15 cellular contexts compared by ENCODE assay signal in the genomic region with DNA sequence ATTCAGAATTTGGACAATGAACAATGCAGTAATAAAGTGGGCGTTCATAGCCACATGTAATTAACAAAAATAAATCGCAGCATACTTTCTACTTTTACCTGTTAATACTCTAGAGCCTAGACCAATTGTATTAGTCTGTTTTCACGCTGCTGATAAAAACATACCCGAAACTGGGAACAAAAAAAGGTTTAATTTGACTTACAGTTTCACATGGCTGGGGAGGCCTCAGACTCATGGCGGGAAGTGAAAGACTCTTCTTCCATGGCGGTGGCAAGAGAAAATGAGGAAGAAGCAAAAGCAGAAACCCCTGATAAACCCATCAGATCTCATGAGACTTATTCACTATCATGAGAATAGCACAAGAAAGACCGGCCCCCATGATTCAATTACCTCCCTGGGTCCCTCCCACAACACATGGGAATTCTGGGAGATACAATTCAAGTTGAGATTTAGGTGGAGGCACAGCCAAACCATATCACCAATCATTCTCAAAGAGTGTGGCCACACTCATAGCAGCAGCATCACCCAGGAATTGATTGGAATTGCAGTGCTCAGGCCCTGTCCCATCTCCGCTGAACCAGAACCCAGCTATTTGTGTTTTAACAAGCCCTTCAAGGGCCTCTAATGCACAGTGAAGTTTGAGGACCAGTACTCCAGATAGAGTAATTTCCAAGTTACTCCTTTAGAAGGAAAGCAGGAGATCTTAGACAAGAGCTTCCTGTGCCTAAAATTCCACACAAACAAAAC.
DNase-seq lines count a peak whose midpoint lies in the region; ATAC-seq and TF ChIP-seq lines count a peak whose summit lies in the region.
"Had no signal": no experiment of that assay in that cellular context is flagged by ENCODE, and none has a peak within 500 bp of the region (broad histone marks: within the 10 kb centered on the region; RNA-seq: fewer than 3 reads in every experiment).

No MANE protein-coding gene starts in this region.

- H3K4me3 ChIP-seq in Peyer's patch (no peak overlapping the region), ovary (no peak overlapping the region), A673 (ENCODE audit: low read depth, low read length, poor library complexity, severe bottlenecking) (no peak overlapping the region)
- H3K4me3 ChIP-seq: body of pancreas had no signal

- no peak overlapping the region for H3K27ac Mint-ChIP-seq in CD14-positive monocyte
- H3K27ac Mint-ChIP-seq: activated T-cell treated with anti-CD3 and anti-CD28 coated beads, Interleukin-2, amount 50 U/mL, for 72 hours had no signal

- no peaks in the 10 kb centered on the region for H3K36me3 Mint-ChIP-seq in CD14-positive monocyte

- peaks cover 0 to 12% (median 2%) of the 10 kb centered on the region in 7 donors for H3K9me3 Mint-ChIP-seq in CD14-positive monocyte

- TF ChIP-seq POLR2A in Peyer's patch (IDR thresholded peaks at IDR 0.05) (no peak), ovary (IDR thresholded peaks at IDR 0.05) (no peak)

- no peak for TF ChIP-seq EP300 in ovary (IDR thresholded peaks at IDR 0.05)

- WGBS in ovary, 3 donors: 97% methylated on average over 8 of the region's 8 CpGs

- H3K27me3 Mint-ChIP-seq in CD14-positive monocyte (ENCODE audit: low read depth in 3 of 3): peaks cover 0 to 1% (median 1%) of the 10 kb centered on the region in 3 donors

- ATAC-seq in GM18519 (IDR thresholded peaks at IDR 0.05; ENCODE audit: low FRiP score, unreplicated experiment): peak; percentile 44
- peak; percentile 75 for ATAC-seq in GM21515 (IDR thresholded peaks at IDR 0.05; ENCODE audit: unreplicated experiment)
- ATAC-seq in HG03103 (IDR thresholded peaks at IDR 0.05; ENCODE audit: low read depth, unreplicated experiment): peak; percentile 51
- ATAC-seq: activated T-cell treated with anti-CD3 and anti-CD28 coated beads, Interleukin-2, amount 50 U/mL, for 72 hours; body of pancreas had no signal

- CTCF ChIA-PET in A673 (lab: Charles Lee): no interaction called here

- H3K9me3 ChIP-seq in Peyer's patch (no peaks in the 10 kb centered on the region), ovary (no peaks in the 10 kb centered on the region), A673 (ENCODE audit: low read depth, low read length, poor library complexity, severe bottlenecking) (peaks cover 4% of the 10 kb centered on the region)
- H3K9me3 ChIP-seq: body of pancreas had no signal

- H3K36me3 ChIP-seq in Peyer's patch (no peaks in the 10 kb centered on the region), ovary (no peaks in the 10 kb centered on the region), A673 (ENCODE audit: insufficient read depth, low read length, poor library complexity, severe bottlenecking) (no peaks in the 10 kb centered on the region)

- TF ChIP-seq CTCF in Peyer's patch (IDR thresholded peaks at IDR 0.05) (no peak), ovary (IDR thresholded peaks at IDR 0.05) (no peak), CD14-positive monocyte (IDR thresholded peaks at IDR 0.05) (no peak), A673 (conservative IDR thresholded peaks at IDR 0.05; ENCODE audit: low read depth, low read length) (no peak)

- DNase-seq in Peyer's patch: peak in 2 of 3 donors; percentile 31 to 48
- no peak for DNase-seq in ovary
- DNase-seq in CD14-positive monocyte (ENCODE audit: low spot score): no peak
- no peak for DNase-seq in A673 (ENCODE audit: low spot score)
- DNase-seq in central memory CD4-positive, alpha-beta T cell: no peak
- DNase-seq: activated T-cell treated with anti-CD3 and anti-CD28 coated beads, Interleukin-2, amount 50 U/mL, for 72 hours; body of pancreas; hypothalamus; substantia nigra had no signal

- no peaks in the 10 kb centered on the region for H3K4me1 Mint-ChIP-seq in CD14-positive monocyte

- H3K27me3 ChIP-seq in Peyer's patch (no peaks in the 10 kb centered on the region), ovary (no peaks in the 10 kb centered on the region), A673 (replicated peaks; ENCODE audit: insufficient read depth, low read depth, low read length, poor library complexity) (no peaks in the 10 kb centered on the region)
- H3K27me3 ChIP-seq: body of pancreas had no signal

- intact Hi-C loops in ovary (cut with DNase I) (no loop called here), CD14-positive monocyte (cut with micrococcal nuclease) (no loop called here), A673 (cut with micrococcal nuclease; ENCODE audit: unreplicated experiment) (no loop called here)

- no peak overlapping the region for H3K4me3 Mint-ChIP-seq in CD14-positive monocyte
- H3K4me3 Mint-ChIP-seq: activated T-cell treated with anti-CD3 and anti-CD28 coated beads, Interleukin-2, amount 50 U/mL, for 72 hours had no signal

- H3K4me1 ChIP-seq in Peyer's patch (no peaks in the 10 kb centered on the region), ovary (ENCODE audit: insufficient read depth) (no peaks in the 10 kb centered on the region), A673 (ENCODE audit: insufficient read depth, low read length, poor library complexity, severe bottlenecking) (no peaks in the 10 kb centered on the region)
- H3K4me1 ChIP-seq: body of pancreas had no signal

- POLR2A ChIA-PET in A673 (lab: Charles Lee; ENCODE audit: low non-redundant PET): no interaction called here

- no TSS peak for BruUV-seq in A673 (replicated peaks; lab: Mats Ljungman, UMichigan)

- H3K27ac ChIP-seq in Peyer's patch: no peak overlapping the region
- no peak overlapping the region for H3K27ac ChIP-seq in ovary
- no peak overlapping the region for H3K27ac ChIP-seq in A673 (ENCODE audit: low read depth, low read length, poor library complexity, severe bottlenecking)
- H3K27ac ChIP-seq: body of pancreas, C4-2B, KMS-11, parathyroid adenoma had no signal

Comparison
In these comparisons a context has a peak if more than half of its experiments do, and no peak if none do; other contexts are left out.
1. DNase-seq: peak in Peyer's patch (2 of 3); none in ovary (0 of 5), CD14-positive monocyte (single experiment), A673 (single experiment) and central memory CD4-positive, alpha-beta T cell (single experiment).
2. Peak in every context shown above with its lines, with median percentiles within 50 percentile points of each other: ATAC-seq.